1 cellular context compared by ENCODE assay signal in genomic region chr6:44275749-44276648, GRCh38.
TF ChIP-seq lines count a peak whose summit lies in the region.

No MANE protein-coding gene starts in this region.

TF ChIP-seq in GM23338, 12 proteins besides CTCF, POLR2A, EP300 and RAD21 (continued from another document):
- no peak for TF ChIP-seq ZNF462 (CRISPR knock-in tag; IDR thresholded peaks at IDR 0.05)
- TF ChIP-seq REST (IDR thresholded peaks at IDR 0.05; ENCODE audit: unreplicated experiment) = no peak
- TF ChIP-seq ZNF331 (CRISPR knock-in tag; IDR thresholded peaks at IDR 0.05; ENCODE audit: low read depth) = no peak
- no peak for TF ChIP-seq JUNB (IDR thresholded peaks at IDR 0.05; ENCODE audit: unreplicated experiment)
- no peak for TF ChIP-seq ETS1 (IDR thresholded peaks at IDR 0.05)
